ENCODE assay signal across 8 cellular contexts in genomic region chr15:98850991-98851776, GRCh38.
DNase-seq lines count a peak whose midpoint lies in the region; ATAC-seq and TF ChIP-seq lines count a peak whose summit lies in the region.

No MANE protein-coding gene starts in this region.

- POLR2A ChIA-PET in PC-9 (lab: Charles Lee; ENCODE audit: unreplicated experiment), result interaction anchor here (0.6 to 0.7 kb wide), 2 partner anchors 22 to 55 kb away, joined by 5 to 12 read pairs; no protein-coding TSS in a partner anchor

- peaks cover 52% of the 10 kb centered on the region for H3K79me2 ChIP-seq in PC-9 (ENCODE audit: low read depth)

- peak overlapping the region; percentile 91 for H3K4me2 ChIP-seq in PC-9

- no peaks in the 10 kb centered on the region for H4K20me1 ChIP-seq in PC-9 (ENCODE audit: insufficient read depth)

- TF ChIP-seq CTCF in C4-2B (conservative IDR thresholded peaks at IDR 0.05) (peak; percentile 85), PC-9 (conservative IDR thresholded peaks at IDR 0.05) (peak; percentile 79), nephron (IDR thresholded peaks at IDR 0.05; ENCODE audit: unreplicated experiment in 3 of 3) (peak; percentile 72 to 81 (median 77))

- H3K27ac ChIP-seq in C4-2B (peak overlapping the region; percentile 61), PC-9 (peak overlapping the region; percentile 31; the same call in 1 of the 2 replicates), substantia nigra (ENCODE audit: low read depth, low read length, poor library complexity, severe bottlenecking) (peak overlapping the region; percentile 98)

- H3K27me3 ChIP-seq in PC-9 (ENCODE audit: insufficient read depth, low read depth), result no peaks in the 10 kb centered on the region

- no peaks in the 10 kb centered on the region for H3K36me3 Mint-ChIP-seq in activated T-helper 1 cell treated with anti-CD3 and anti-CD28 coated beads, Interleukin-12 subunit alpha, Interleukin-12 subunit beta, Interleukin-2, Interleukin-4 antibody, amounts not matched to agents 30 ng/mL and 10 ng/mL and 1 ng/mL, durations not matched to agents 14 hours and 24 hours and 36 hours (ENCODE audit: low read depth)
- no peaks in the 10 kb centered on the region for H3K36me3 Mint-ChIP-seq in nephron (ENCODE audit: low read depth)

- CTCF ChIA-PET in PC-9 (lab: Charles Lee), result interaction anchor here (0.6 to 1.5 kb wide), 11 partner anchors 30 to 336 kb away, joined by 3 to 12 read pairs (median 5); partner anchors contain the start of gene IGF1R

- no peaks in the 10 kb centered on the region for H3K36me3 ChIP-seq in PC-9 (ENCODE audit: low read depth)

- no TSS peak for BruUV-seq in PC-9 (replicated peaks; lab: Mats Ljungman, UMichigan)

- H3K27me3 Mint-ChIP-seq in activated T-helper 1 cell treated with anti-CD3 and anti-CD28 coated beads, Interleukin-12 subunit alpha, Interleukin-12 subunit beta, Interleukin-2, Interleukin-4 antibody, amounts not matched to agents 30 ng/mL and 10 ng/mL and 1 ng/mL, durations not matched to agents 14 hours and 24 hours and 36 hours (ENCODE audit: insufficient read depth), result no peaks in the 10 kb centered on the region
- H3K27me3 Mint-ChIP-seq in nephron (ENCODE audit: low read depth), result no peaks in the 10 kb centered on the region

- intact Hi-C loops in PC-9 (cut with micrococcal nuclease; ENCODE audit: unreplicated experiment), result no loop called here
- intact Hi-C loops in activated T-helper 1 cell treated with anti-CD3 and anti-CD28 coated beads, Interleukin-12 subunit alpha, Interleukin-12 subunit beta, Interleukin-2, Interleukin-4 antibody, amounts not matched to agents 30 ng/mL and 10 ng/mL and 1 ng/mL, durations not matched to agents 14 hours and 24 hours and 36 hours (cut with micrococcal nuclease), result no loop called here

- DNase-seq in HUDEP-2 (lab: John Stamatoyannopoulos, UW; ENCODE audit: unreplicated experiment in 76 of 76) (peak in 64 of 76 experiments; percentile 4 to 76 (median 48)), PC-9 (peak; percentile 35 to 72), fibroblast of peridontal ligament (ENCODE audit: extremely low read depth) (peak; percentile 73), substantia nigra (lab: John Stamatoyannopoulos, UW) (peak; percentile 37 to 86 (median 71))
- DNase-seq in activated T-helper 1 cell treated with anti-CD3 and anti-CD28 coated beads, Interleukin-12 subunit alpha, Interleukin-12 subunit beta, Interleukin-2, Interleukin-4 antibody, amounts not matched to agents 30 ng/mL and 10 ng/mL and 1 ng/mL, durations not matched to agents 14 hours and 24 hours and 36 hours (ENCODE audit: low spot score), result peak; percentile 71

- peaks cover 41% of the 10 kb centered on the region for H3K4me1 Mint-ChIP-seq in activated T-helper 1 cell treated with anti-CD3 and anti-CD28 coated beads, Interleukin-12 subunit alpha, Interleukin-12 subunit beta, Interleukin-2, Interleukin-4 antibody, amounts not matched to agents 30 ng/mL and 10 ng/mL and 1 ng/mL, durations not matched to agents 14 hours and 24 hours and 36 hours (ENCODE audit: low read depth)
- peaks cover 71% of the 10 kb centered on the region for H3K4me1 Mint-ChIP-seq in nephron

- no peak overlapping the region; the same call in 1 of the 2 replicates for H2AFZ ChIP-seq in PC-9

- peak; percentile 39 for ATAC-seq in GM19455 (IDR thresholded peaks at IDR 0.05; ENCODE audit: unreplicated experiment)

- H3K4me3 Mint-ChIP-seq in activated T-helper 1 cell treated with anti-CD3 and anti-CD28 coated beads, Interleukin-12 subunit alpha, Interleukin-12 subunit beta, Interleukin-2, Interleukin-4 antibody, amounts not matched to agents 30 ng/mL and 10 ng/mL and 1 ng/mL, durations not matched to agents 14 hours and 24 hours and 36 hours, result peak overlapping the region; percentile 94
- peak overlapping the region; percentile 88 to 91 (median 90) for H3K4me3 Mint-ChIP-seq in nephron

- no peaks in the 10 kb centered on the region for H3K9me2 ChIP-seq in PC-9 (ENCODE audit: insufficient read depth)

- peak overlapping the region; percentile 59 for H3K4me3 ChIP-seq in PC-9

- no peaks in the 10 kb centered on the region for H3K9me3 Mint-ChIP-seq in activated T-helper 1 cell treated with anti-CD3 and anti-CD28 coated beads, Interleukin-12 subunit alpha, Interleukin-12 subunit beta, Interleukin-2, Interleukin-4 antibody, amounts not matched to agents 30 ng/mL and 10 ng/mL and 1 ng/mL, durations not matched to agents 14 hours and 24 hours and 36 hours
- no peaks in the 10 kb centered on the region for H3K9me3 Mint-ChIP-seq in nephron

- H3F3A ChIP-seq in PC-9 (ENCODE audit: insufficient read depth, low read depth), result peaks cover 38% of the 10 kb centered on the region

- peaks cover 51% of the 10 kb centered on the region for H3K4me1 ChIP-seq in PC-9 (replicated peaks; ENCODE audit: insufficient read depth)

- no peaks in the 10 kb centered on the region for H3K9me3 ChIP-seq in PC-9 (ENCODE audit: insufficient read depth, low read depth)

- H3K27ac Mint-ChIP-seq in activated T-helper 1 cell treated with anti-CD3 and anti-CD28 coated beads, Interleukin-12 subunit alpha, Interleukin-12 subunit beta, Interleukin-2, Interleukin-4 antibody, amounts not matched to agents 30 ng/mL and 10 ng/mL and 1 ng/mL, durations not matched to agents 14 hours and 24 hours and 36 hours, result peak overlapping the region; percentile 99
- peak overlapping the region; percentile 89 to 96 (median 95) for H3K27ac Mint-ChIP-seq in nephron

Comparison
In these comparisons a context has a peak if more than half of its experiments do, and no peak if none do; other contexts are left out.
1. Peak in every context shown above with its lines: DNase-seq, ATAC-seq, H3K4me3 ChIP-seq and H3K27ac ChIP-seq.
2. H3K27ac ChIP-seq: peak in every context shown above with its lines; median percentile 98 in substantia nigra; 61 in C4-2B; 31 in PC-9.